9 cellular contexts compared by ENCODE assay signal in genomic region chr6:34146021-34146782, GRCh38. TPM values are rescaled to one million over a fixed set of nuclear protein-coding genes. Genes with fewer than 3 reads are reported as not detected.
DNase-seq lines count a peak whose midpoint lies in the region; TF ChIP-seq lines count a peak whose summit lies in the region.
"Had no signal": no experiment of that assay in that cellular context is flagged by ENCODE, and none has a peak within 500 bp of the region (broad histone marks: within the 10 kb centered on the region; RNA-seq: fewer than 3 reads in every experiment).

Gene GRM4, minus strand, starts transcription at chr6:34146087. Its CDS starts 12,591 bp downstream, at chr6:34133496.

- peak within 1 kb of the TSS; percentile 48 for H3K4me2 ChIP-seq in H9 (ENCODE audit: insufficient read depth, insufficient read length, low read length)

- TF ChIP-seq POLR2A in erythroblast (IDR thresholded peaks at IDR 0.05; ENCODE audit: low read length): no peak

- H2BK5ac ChIP-seq in H9 (ENCODE audit: insufficient read length, low read length): no peak within 1 kb of the TSS

- H4K20me1 ChIP-seq in H9 (ENCODE audit: control insufficient read depth, insufficient read depth, insufficient read length): no peaks in the 10 kb centered on the region

- H3K9me3 ChIP-seq in A673 (ENCODE audit: low read depth, low read length, poor library complexity, severe bottlenecking) (no peaks in the 10 kb centered on the region), H9 (ENCODE audit: control insufficient read depth, low read depth, low read length) (no peaks in the 10 kb centered on the region), muscle layer of duodenum (ENCODE audit: control insufficient read depth in 1 of 2, low read length in 2 of 2) (no peaks in the 10 kb centered on the region)

- no peak within 1 kb of the TSS for H3K23ac ChIP-seq in H9 (ENCODE audit: insufficient read length, low read depth, low read length)

- 0 out of 2 replicates have a peak, but pooled peaks have one; percentile 19 for TF ChIP-seq CTCF in A673 (conservative IDR thresholded peaks at IDR 0.05; ENCODE audit: low read depth, low read length)
- TF ChIP-seq CTCF in H9 (conservative IDR thresholded peaks at IDR 0.05): no peak
- no peak for TF ChIP-seq CTCF in cardiac fibroblast (IDR thresholded peaks at IDR 0.05; ENCODE audit: low read depth, low read length)

- no peak within 1 kb of the TSS for H2BK12ac ChIP-seq in H9 (ENCODE audit: insufficient read length, low read depth, low read length)

- DNase-seq in A673 (ENCODE audit: low spot score) (no peak), H9 (peak; percentile 45), cardiac fibroblast (ENCODE audit: low read depth in 2 of 2) (no peak), NOMO-1 treated with DMSO at 0.1 percent for 48 hours (lab: John Stamatoyannopoulos, UW; ENCODE audit: unreplicated experiment) (no peak), NCI-H2107 (lab: John Stamatoyannopoulos, UW) (no peak), erythroblast (lab: John Stamatoyannopoulos, UW) (no peak), SHP77 treated with DMSO at 0.1 percent for 48 hours (lab: John Stamatoyannopoulos, UW) (no peak)

- H2BK20ac ChIP-seq in H9 (ENCODE audit: low read depth, low read length, poor library complexity, severe bottlenecking): no peak within 1 kb of the TSS

- H3K36me3 Mint-ChIP-seq in H9 (ENCODE audit: insufficient read depth in 1 of 3, low read depth in 3 of 3): no peaks in the 10 kb centered on the region; a peak in 1 of 7 replicates

- no peak within 1 kb of the TSS for H3T11ph ChIP-seq in H9 (ENCODE audit: low read length)

- peaks cover 20% of the 10 kb centered on the region for H3K23me2 ChIP-seq in H9 (ENCODE audit: insufficient read length, low read depth, low read length, poor library complexity, severe bottlenecking)

- intact Hi-C loops in A673 (cut with micrococcal nuclease; ENCODE audit: unreplicated experiment): no loop called here

- no peak within 1 kb of the TSS for H4K91ac ChIP-seq in H9 (ENCODE audit: insufficient read length, low read depth, low read length)

- no peak within 1 kb of the TSS for H4K8ac ChIP-seq in H9 (replicated peaks; ENCODE audit: insufficient read length, low read depth, low read length)

- no peak within 1 kb of the TSS for H4K5ac ChIP-seq in H9 (ENCODE audit: insufficient read length, low read depth, low read length)

- peaks cover 55 to 66% of the 10 kb centered on the region in 2 experiments for H3K4me1 Mint-ChIP-seq in H9

- no TSS peak for BruUV-seq in A673 (replicated peaks; lab: Mats Ljungman, UMichigan)

- peaks cover 89% of the 10 kb centered on the region for H3K27me3 Mint-ChIP-seq in H9 (ENCODE audit: low read depth)

- H2AFZ ChIP-seq in H9 (ENCODE audit: low read length): no peak within 1 kb of the TSS

- no peak within 1 kb of the TSS for H3K4ac ChIP-seq in H9 (ENCODE audit: low read depth, low read length)

- H3K9me3 Mint-ChIP-seq in H9: no peaks in the 10 kb centered on the region

- H3K4me3 ChIP-seq in A673 (ENCODE audit: low read depth, low read length, poor library complexity, severe bottlenecking): peak within 1 kb of the TSS; percentile 46
- peak within 1 kb of the TSS; percentile 3 to 43 for H3K4me3 ChIP-seq in cardiac fibroblast (replicated peaks in 1 of 2; ENCODE audit: low read depth in 2 of 2, low read length in 2 of 2)
- peak within 1 kb of the TSS; percentile 11 to 62 for H3K4me3 ChIP-seq in muscle layer of duodenum (ENCODE audit: low read depth in 1 of 2, low read length in 2 of 2)
- H3K4me3 ChIP-seq: K562 had no signal

- H3K79me2 ChIP-seq in H9 (ENCODE audit: insufficient read depth, low read length): no peaks in the 10 kb centered on the region

- no peak within 1 kb of the TSS for H3K14ac ChIP-seq in H9 (ENCODE audit: insufficient read depth, low read length)

- CTCF ChIA-PET in A673 (lab: Charles Lee): interaction anchor here (1.0 to 1.1 kb wide), 2 partner anchors 118 to 402 kb away, joined by 3 read pairs; no protein-coding TSS in a partner anchor

- H3K27me3 ChIP-seq in A673 (replicated peaks; ENCODE audit: insufficient read depth, low read depth, low read length, poor library complexity) (peaks cover 33% of the 10 kb centered on the region), H9 (ENCODE audit: insufficient read depth, low read length) (peaks cover 7% of the 10 kb centered on the region; the same call in 1 of the 2 replicates), muscle layer of duodenum (ENCODE audit: low read depth, low read length) (peaks cover 44% of the 10 kb centered on the region)

- H2AK5ac ChIP-seq in H9 (ENCODE audit: insufficient read length, low read length): no peak within 1 kb of the TSS

- H3K4me1 ChIP-seq in A673 (ENCODE audit: insufficient read depth, low read length, poor library complexity, severe bottlenecking): peaks cover 16% of the 10 kb centered on the region
- H3K4me1 ChIP-seq in H9 (ENCODE audit: insufficient read depth, low read length): peaks cover 14% of the 10 kb centered on the region
- H3K4me1 ChIP-seq in muscle layer of duodenum (ENCODE audit: control insufficient read depth in 1 of 2, insufficient read depth in 2 of 2, low read length in 2 of 2): peaks cover 4 to 29% of the 10 kb centered on the region in 2 donors

- H3K4me3 Mint-ChIP-seq in H9: peak within 1 kb of the TSS; percentile 70 to 84

- H2BK15ac ChIP-seq in H9 (ENCODE audit: low read depth, low read length): no peak within 1 kb of the TSS; the same call in 1 of the 2 replicates

- H2BK120ac ChIP-seq in H9 (ENCODE audit: low read depth, low read length, poor library complexity, severe bottlenecking): no peak within 1 kb of the TSS

- H3K36me3 ChIP-seq in A673 (ENCODE audit: insufficient read depth, low read length, poor library complexity, severe bottlenecking) (no peaks in the 10 kb centered on the region), muscle layer of duodenum (ENCODE audit: control insufficient read depth in 1 of 2, insufficient read depth in 2 of 2, low read length in 2 of 2) (no peaks in the 10 kb centered on the region)

- H3K27ac Mint-ChIP-seq in H9: no peak within 1 kb of the TSS

- H3K79me1 ChIP-seq in H9 (ENCODE audit: insufficient read depth, low read depth, low read length, poor library complexity, severe bottlenecking): no peaks in the 10 kb centered on the region

- no peak within 1 kb of the TSS for H3K9ac ChIP-seq in H9 (ENCODE audit: extremely low read depth, insufficient read length, low read length)

- WGBS in H9 (ENCODE audit: extremely low coverage, insufficient read length, low lambda C conversion rate): no CpG with 5 or more reads among the region's 20 CpGs

- POLR2A ChIA-PET in A673 (lab: Charles Lee; ENCODE audit: low non-redundant PET): no interaction called here

- H3K27ac ChIP-seq in A673 (ENCODE audit: low read depth, low read length, poor library complexity, severe bottlenecking): no peak within 1 kb of the TSS
- no peak within 1 kb of the TSS for H3K27ac ChIP-seq in H9 (ENCODE audit: insufficient read length, low read depth, low read length)
- no peak within 1 kb of the TSS for H3K27ac ChIP-seq in muscle layer of duodenum (ENCODE audit: low read length)

- no peak within 1 kb of the TSS for H3K56ac ChIP-seq in H9 (ENCODE audit: insufficient read length, low read depth, low read length)

- no peak within 1 kb of the TSS for H3K18ac ChIP-seq in H9 (ENCODE audit: insufficient read length, low read depth, low read length)

RNA-seq across cellular contexts. Expression of gene GRM4, which starts in this region (rescaled TPM):
- 0.26 and 0.41 TPM in 2 replicates for total RNA-seq in A673 (2021)
- 5.3 and 5.6 TPM in 2 replicates for total RNA-seq in H9 (2021)
